ENCODE assay signal across 15 cellular contexts in the genomic region with DNA sequence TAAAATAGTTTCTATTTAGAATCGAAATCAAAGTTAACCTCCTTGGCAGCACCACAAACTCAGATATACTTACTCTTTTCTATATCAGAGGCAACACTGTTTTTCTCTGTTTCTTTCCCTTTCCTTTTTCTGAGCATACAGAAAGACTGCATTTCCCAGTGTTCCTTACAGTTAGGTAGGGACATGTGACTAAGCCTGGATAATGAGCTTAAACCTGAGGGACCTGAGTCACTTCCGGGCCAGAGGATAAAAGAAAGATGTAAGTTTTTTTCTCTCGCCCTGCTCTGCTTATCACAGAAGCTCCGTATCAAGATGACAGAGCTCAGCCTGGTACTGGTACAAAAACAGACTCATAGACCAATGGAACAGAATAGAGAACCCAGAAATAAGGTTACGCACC.
DNase-seq lines count a peak whose midpoint lies in the region; ATAC-seq, FAIRE-seq and TF ChIP-seq lines count a peak whose summit lies in the region.
"Had no signal": no experiment of that assay in that cellular context is flagged by ENCODE, and none has a peak within 500 bp of the region (broad histone marks: within the 10 kb centered on the region; RNA-seq: fewer than 3 reads in every experiment).

No MANE protein-coding gene starts in this region.

- WGBS in A549 (ENCODE audit: missing lambda C conversion rate), result 74% methylated on average over 5 of the region's 5 CpGs
- 82% methylated on average over 5 of the region's 5 CpGs for WGBS in body of pancreas, 2 donors

- H3K4me3 ChIP-seq in A549 (no peak overlapping the region), HFF-Myc (replicated peaks; ENCODE audit: low read depth, low read length) (no peak overlapping the region), epithelial cell of esophagus (ENCODE audit: low read length) (no peak overlapping the region), body of pancreas (no peak overlapping the region)
- H3K4me3 ChIP-seq: cardiac muscle cell had no signal

- TF ChIP-seq CTCF in A549 (IDR thresholded peaks at IDR 0.05) (no peak), HFF-Myc (IDR thresholded peaks at IDR 0.05; ENCODE audit: low read depth, low read length, missing control alignments) (no peak), epithelial cell of esophagus (IDR thresholded peaks at IDR 0.05; ENCODE audit: insufficient read depth, low read depth, low read length, missing control alignments) (no peak), body of pancreas (IDR thresholded peaks at IDR 0.05) (no peak)

- ATAC-seq in A549, result no peak
- no peak for ATAC-seq in body of pancreas

- CTCF ChIA-PET in A549 (lab: Yijun Ruan, JAX), result interaction anchor here (0.7 kb wide), 1 partner anchor 134 kb away, joined by 3 read pairs; no protein-coding TSS in a partner anchor

- TF ChIP-seq RAD21 in A549 (conservative IDR thresholded peaks at IDR 0.05 in 1 of 2, IDR thresholded peaks at IDR 0.05 in 1 of 2), result no peak

- FAIRE-seq in A549 (lab: Jason Lieb, UNC), result no peak

- TF ChIP-seq EP300 in A549 (IDR thresholded peaks at IDR 0.05), result no peak

- POLR2A ChIA-PET in A549 (lab: Yijun Ruan, JAX), result no interaction called here

- no peaks in the 10 kb centered on the region for H3K36me3 ChIP-seq in body of pancreas (replicated peaks in 1 of 2; ENCODE audit: insufficient read depth in 1 of 2, low read depth in 2 of 2)
- H3K36me3 ChIP-seq: cardiac muscle cell had no signal

- intact Hi-C loops in body of pancreas (cut with DNase I), result no loop called here

- no peak overlapping the region for H3K4me2 ChIP-seq in A549

- peaks cover 22% of the 10 kb centered on the region for H3K4me1 ChIP-seq in A549
- H3K4me1 ChIP-seq in body of pancreas, result no peaks in the 10 kb centered on the region

- no peaks in the 10 kb centered on the region for H3K27me3 ChIP-seq in body of pancreas
- H3K27me3 ChIP-seq: cardiac muscle cell had no signal

- DNase-seq in A549 (ENCODE audit: low read depth in 1 of 2, low spot score in 1 of 2), result no peak
- DNase-seq in HFF-Myc (ENCODE audit: extremely low read depth, low read depth), result peak; percentile 2
- DNase-seq in SK-N-DZ (ENCODE audit: low spot score), result peak; percentile 13
- peak; percentile 88 for DNase-seq in epithelial cell of esophagus (ENCODE audit: low read depth)
- DNase-seq in DMS114 treated with DMSO at 0.1 percent for 48 hours (lab: John Stamatoyannopoulos, UW; ENCODE audit: unreplicated experiment), result no peak
- DNase-seq in NCI-H1436 treated with DMSO at 0.1 percent for 48 hours (lab: John Stamatoyannopoulos, UW), result no peak
- DNase-seq in DMS153 (lab: John Stamatoyannopoulos, UW), result no peak
- no peak for DNase-seq in body of pancreas
- DNase-seq: activated CD8-positive, alpha-beta memory T cell treated with anti-CD3 and anti-CD28 coated beads for 24 hours; activated gamma-delta T cell treated with Interleukin-2 at 50 U/mL for 16 hours; endodermal cell; NCI-H1417; NCI-H446 treated with DMSO at 0.1 percent for 48 hours; T1000 had no signal

- TF ChIP-seq POLR2A in A549 (IDR thresholded peaks at IDR 0.05; ENCODE audit: low read length) (no peak), body of pancreas (IDR thresholded peaks at IDR 0.05) (no peak)

- H3K27ac ChIP-seq in A549 (no peak overlapping the region), body of pancreas (no peak overlapping the region)
- H3K27ac ChIP-seq: cardiac muscle cell had no signal

- H3K9me3 ChIP-seq in A549 (no peaks in the 10 kb centered on the region), body of pancreas (no peaks in the 10 kb centered on the region)

TF ChIP-seq in A549, 52 proteins besides CTCF, POLR2A, EP300 and RAD21:
- TF ChIP-seq USF2 (IDR thresholded peaks at IDR 0.05) (0 out of 2 replicates have a peak, but pooled peaks have one; percentile 15), FOSL2 (IDR thresholded peaks at IDR 0.05) (no peak), FOSL2 (CRISPR knock-in tag; IDR thresholded peaks at IDR 0.05) (no peak)

Comparison
In these comparisons a context has a peak if more than half of its experiments do, and no peak if none do; other contexts are left out.
1. DNase-seq: peak in HFF-Myc (single experiment), SK-N-DZ (single experiment) and epithelial cell of esophagus (single experiment); none in A549 (0 of 2), DMS114 treated with DMSO at 0.1 percent for 48 hours (single experiment), NCI-H1436 treated with DMSO at 0.1 percent for 48 hours (single experiment), DMS153 (single experiment) and body of pancreas (0 of 4).